In the genomic region with DNA sequence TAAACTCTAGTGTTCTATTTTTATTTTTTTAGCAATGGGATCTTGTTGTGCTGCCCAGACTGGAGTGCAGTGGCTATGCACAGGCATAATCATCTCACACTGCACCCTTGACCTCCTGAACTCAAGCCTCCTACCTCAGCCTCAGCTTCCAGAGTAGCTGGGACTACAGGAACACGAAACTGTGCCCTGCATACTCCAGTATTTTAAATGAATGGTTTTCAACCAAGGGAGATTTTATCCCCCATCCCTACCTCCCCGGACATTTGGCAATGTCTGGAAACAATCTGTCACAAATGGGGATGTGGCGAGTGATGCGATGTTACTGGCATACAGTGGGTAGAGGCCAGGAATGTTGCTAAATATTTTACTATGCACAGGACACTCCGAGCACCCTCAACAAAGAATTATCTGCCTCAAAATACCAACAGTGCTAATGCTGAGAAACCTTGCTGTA, we compare ENCODE assay signal across 1 cellular context.
TF ChIP-seq lines count a peak whose summit lies in the region.

No MANE protein-coding gene starts in this region.

TF ChIP-seq in IMR-90, 13 proteins besides CTCF, POLR2A, EP300 and RAD21:
- no peak for TF ChIP-seq MAFK (IDR thresholded peaks at IDR 0.05; ENCODE audit: low read depth, low read length)
- TF ChIP-seq MAZ (IDR thresholded peaks at IDR 0.05; ENCODE audit: borderline replicate concordance, low read depth, low read length), result no peak
- TF ChIP-seq, protein P1, sequence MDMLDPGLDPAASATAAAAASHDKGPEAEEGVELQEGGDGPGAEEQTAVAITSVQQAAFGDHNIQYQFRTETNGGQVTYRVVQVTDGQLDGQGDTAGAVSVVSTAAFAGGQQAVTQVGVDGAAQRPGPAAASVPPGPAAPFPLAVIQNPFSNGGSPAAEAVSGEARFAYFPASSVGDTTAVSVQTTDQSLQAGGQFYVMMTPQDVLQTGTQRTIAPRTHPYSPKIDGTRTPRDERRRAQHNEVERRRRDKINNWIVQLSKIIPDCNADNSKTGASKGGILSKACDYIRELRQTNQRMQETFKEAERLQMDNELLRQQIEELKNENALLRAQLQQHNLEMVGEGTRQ (IDR thresholded peaks at IDR 0.05; ENCODE audit: low read depth, low read length), result no peak
- TF ChIP-seq MXI1 (IDR thresholded peaks at IDR 0.05; ENCODE audit: borderline replicate concordance, low read depth, low read length), result no peak
